14 cellular contexts compared by ENCODE assay signal in the genomic region with DNA sequence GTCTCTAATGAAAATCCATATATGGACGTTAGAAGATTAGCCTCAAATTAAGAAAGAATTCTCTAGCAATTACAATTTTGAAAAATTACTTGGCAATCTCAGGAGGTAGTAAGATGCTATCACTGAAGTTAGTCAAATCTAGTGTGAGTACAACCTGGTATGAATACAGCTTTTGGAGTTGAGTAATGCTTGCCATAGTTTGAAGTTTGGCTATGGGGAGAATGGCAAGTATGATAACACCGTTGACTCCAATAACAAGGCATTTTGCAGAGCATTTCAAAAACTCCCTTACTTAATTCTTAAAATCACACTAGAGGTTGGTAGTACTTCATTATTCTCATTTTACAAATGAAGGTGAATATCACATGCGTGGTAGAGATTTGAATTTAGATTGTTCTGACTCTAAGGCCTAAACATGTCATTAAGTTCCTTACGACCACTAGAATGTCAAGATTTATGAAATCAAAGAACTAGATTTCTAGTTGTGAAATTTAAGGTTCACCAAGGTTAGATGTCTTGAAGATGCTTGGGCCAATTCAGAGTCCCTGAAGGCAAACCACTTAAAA.
"Had no signal": no experiment of that assay in that cellular context is flagged by ENCODE, and none has a peak within 500 bp of the region (broad histone marks: within the 10 kb centered on the region; RNA-seq: fewer than 3 reads in every experiment).

No MANE protein-coding gene starts in this region.

- H3K36me3 Mint-ChIP-seq: naive B cell; neural progenitor cell; stimulated activated memory B cell treated with anti-CD40 and anti-IgM and Interleukin-4, amounts not matched to agents 10 μg/mL and 1 μg/mL and 100 μg/mL, for 72 hours had no signal

- H3K9me3 Mint-ChIP-seq: naive B cell; neural progenitor cell; stimulated activated memory B cell treated with anti-CD40 and anti-IgM and Interleukin-4, amounts not matched to agents 10 μg/mL and 1 μg/mL and 100 μg/mL, for 72 hours had no signal

- H3K27ac Mint-ChIP-seq: activated naive CD8-positive, alpha-beta T cell treated with anti-CD3 and anti-CD28 coated beads, Interleukin-2, amount 10 ng/mL, durations not matched to agents 7 days and 5 days; naive B cell; neural progenitor cell; stimulated activated memory B cell treated with anti-CD40 and anti-IgM and Interleukin-4, amounts not matched to agents 10 μg/mL and 1 μg/mL and 100 μg/mL, for 72 hours had no signal

- DNase-seq: activated naive CD8-positive, alpha-beta T cell treated with anti-CD3 and anti-CD28 coated beads, Interleukin-2, amount 10 ng/mL, durations not matched to agents 7 days and 5 days; amygdala; colonic mucosa; hippocampal formation; kidney glomerular epithelial cell; left lung; naive B cell; posterior cingulate gyrus; right lobe of liver; small intestine; upper lobe of left lung; WERI-Rb-1 had no signal

- H3K27me3 Mint-ChIP-seq: activated naive CD8-positive, alpha-beta T cell treated with anti-CD3 and anti-CD28 coated beads, Interleukin-2, amount 10 ng/mL, durations not matched to agents 7 days and 5 days; naive B cell; stimulated activated memory B cell treated with anti-CD40 and anti-IgM and Interleukin-4, amounts not matched to agents 10 μg/mL and 1 μg/mL and 100 μg/mL, for 72 hours had no signal

- H3K4me3 Mint-ChIP-seq: activated naive CD8-positive, alpha-beta T cell treated with anti-CD3 and anti-CD28 coated beads, Interleukin-2, amount 10 ng/mL, durations not matched to agents 7 days and 5 days; neural progenitor cell; stimulated activated memory B cell treated with anti-CD40 and anti-IgM and Interleukin-4, amounts not matched to agents 10 μg/mL and 1 μg/mL and 100 μg/mL, for 72 hours had no signal

- ATAC-seq: left lung; right lobe of liver; stimulated activated memory B cell treated with anti-CD40 and anti-IgM and Interleukin-4, amounts not matched to agents 10 μg/mL and 1 μg/mL and 100 μg/mL, for 72 hours had no signal
